ENCODE assay signal across 8 cellular contexts in the genomic region with DNA sequence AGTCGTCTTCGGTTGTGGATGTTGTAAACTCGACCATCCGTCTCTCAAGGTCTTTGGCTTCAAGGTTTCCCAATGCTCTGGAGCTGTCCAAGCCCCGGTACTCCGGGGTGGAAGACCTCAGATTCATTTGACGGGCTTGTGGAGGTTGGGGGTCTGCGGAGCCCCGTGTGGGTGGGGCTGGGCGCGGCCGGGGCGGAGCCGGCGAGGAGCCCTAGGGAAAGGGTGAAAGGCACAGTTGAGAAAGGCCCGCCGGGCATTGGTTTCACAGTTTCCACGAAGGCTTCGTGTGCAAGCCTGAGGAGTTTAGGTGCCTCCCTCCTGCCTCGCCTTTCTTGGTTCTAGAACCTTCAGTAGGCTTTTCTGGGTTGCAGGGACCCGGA. TPM values are rescaled to one million over a fixed set of nuclear protein-coding genes. Genes with fewer than 3 reads are reported as not detected.
DNase-seq lines count a peak whose midpoint lies in the region; ATAC-seq, FAIRE-seq and TF ChIP-seq lines count a peak whose summit lies in the region.

No MANE protein-coding gene starts in this region.

- H4K20me1 ChIP-seq in hepatocyte (ENCODE audit: insufficient read depth, poor library complexity, severe bottlenecking): peaks cover 27% of the 10 kb centered on the region

- intact Hi-C loops in activated B cell treated with CpG ODN at 0.5 μM for 24 hours (cut with micrococcal nuclease): loop anchor here (1.0 to 10.0 kb wide), 8 partner anchors 39 to 755 kb away; a partner anchor contains a TSS

- H3K9me3 Mint-ChIP-seq in activated B cell treated with CpG ODN at 0.5 μM for 24 hours: no peaks in the 10 kb centered on the region

- H3K4me3 ChIP-seq in HAP-1 (peak overlapping the region; percentile 40; the same call in 1 of the 2 replicates), hepatocyte (peak overlapping the region; percentile 28), skeletal muscle tissue (ENCODE audit: low read length in 3 of 3) (peak overlapping the region; percentile 74 to 82 (median 80))

- peak overlapping the region in 1 of 3 donors; percentile 55 for H3K9ac ChIP-seq in skeletal muscle tissue (ENCODE audit: low read depth in 1 of 3, low read length in 3 of 3)

- in situ Hi-C loops in HAP-1 (cut with MboI; ENCODE audit: low sequenced_read_pairs): no loop called here

- H3K27me3 Mint-ChIP-seq in activated B cell treated with CpG ODN at 0.5 μM for 24 hours: peaks cover 2% of the 10 kb centered on the region

- 6% methylated on average over 15 of the region's 21 CpGs for WGBS in hepatocyte (ENCODE audit: low lambda C conversion rate, missing lambda C conversion rate)

- H3K4me1 Mint-ChIP-seq in activated B cell treated with CpG ODN at 0.5 μM for 24 hours: peaks cover 48% of the 10 kb centered on the region

- peak overlapping the region; percentile 27 for H2AFZ ChIP-seq in hepatocyte

- POLR2A ChIA-PET in activated B cell treated with CpG ODN at 0.5 μM for 24 hours (lab: Charles Lee): interaction anchor here (0.8 to 2.6 kb wide), 7 partner anchors 12 to 613 kb away, joined by 3 to 21 read pairs (median 6); a partner anchor contains a TSS

- peaks cover 50% of the 10 kb centered on the region for H3K79me2 ChIP-seq in hepatocyte

- CTCF ChIA-PET in activated B cell treated with CpG ODN at 0.5 μM for 24 hours (lab: Charles Lee): interaction anchor here (0.6 to 1.6 kb wide), 4 partner anchors 36 to 56 kb away, joined by 3 to 8 read pairs (median 4); no protein-coding TSS in a partner anchor

- peak overlapping the region; percentile 91 for H3K27ac Mint-ChIP-seq in activated B cell treated with CpG ODN at 0.5 μM for 24 hours

- H3K4me3 Mint-ChIP-seq in activated B cell treated with CpG ODN at 0.5 μM for 24 hours: peak overlapping the region; percentile 91

- TF ChIP-seq CTCF in activated B cell treated with CpG ODN at 0.5 μM for 24 hours (IDR thresholded peaks at IDR 0.05) (no peak), hepatocyte (IDR thresholded peaks at IDR 0.05; ENCODE audit: poor library complexity) (no peak)

- TF ChIP-seq POLR2A in GM12891 (IDR thresholded peaks at IDR 0.05; ENCODE audit: low read depth, low read length) (no peak), H54 (IDR thresholded peaks at IDR 0.05; ENCODE audit: low read depth, low read length) (no peak)

- H3K4me1 ChIP-seq in HAP-1: peaks cover 23% of the 10 kb centered on the region
- peaks cover 11% of the 10 kb centered on the region for H3K4me1 ChIP-seq in hepatocyte (ENCODE audit: insufficient read depth)
- H3K4me1 ChIP-seq in skeletal muscle tissue (ENCODE audit: control insufficient read depth in 3 of 3, insufficient read depth in 3 of 3, low read length in 3 of 3): peaks cover 24 to 27% (median 25%) of the 10 kb centered on the region in 3 donors

- peak overlapping the region; percentile 78 for H3K4me2 ChIP-seq in hepatocyte

- H3K9me3 ChIP-seq in HAP-1: peaks cover 6% of the 10 kb centered on the region; the same call in 1 of the 2 replicates
- H3K9me3 ChIP-seq in hepatocyte (ENCODE audit: low read depth): no peaks in the 10 kb centered on the region
- H3K9me3 ChIP-seq in skeletal muscle tissue (ENCODE audit: control insufficient read depth in 3 of 3, low read length in 3 of 3): no peaks in the 10 kb centered on the region

- no peak for ATAC-seq in activated B cell treated with CpG ODN at 0.5 μM for 24 hours (ENCODE audit: low read depth)

- no peak for DNase-seq in HAP-1 (ENCODE audit: low spot score in 2 of 2)
- no peak for DNase-seq in activated B cell treated with CpG ODN at 0.5 μM for 24 hours
- no peak for DNase-seq in hepatocyte (ENCODE audit: low spot score)
- DNase-seq in LoVo (ENCODE audit: low spot score): no peak
- DNase-seq in hippocampal formation (lab: John Stamatoyannopoulos, UW): no peak
- DNase-seq in GM12891 (ENCODE audit: insufficient read length, low spot score): no peak
- DNase-seq in H54 (ENCODE audit: insufficient read length, low spot score): no peak

- no peaks in the 10 kb centered on the region for H3K27me3 ChIP-seq in HAP-1 (ENCODE audit: low read depth)
- no peaks in the 10 kb centered on the region for H3K27me3 ChIP-seq in hepatocyte
- no peaks in the 10 kb centered on the region for H3K27me3 ChIP-seq in skeletal muscle tissue (ENCODE audit: control insufficient read depth in 3 of 3, insufficient read depth in 3 of 3, low read length in 3 of 3)

- FAIRE-seq in GM12891 (lab: Jason Lieb, UNC) (no peak), H54 (lab: Jason Lieb, UNC) (no peak)

- H3K36me3 ChIP-seq in HAP-1 (replicated peaks) (no peaks in the 10 kb centered on the region), hepatocyte (replicated peaks; ENCODE audit: insufficient read depth, low read depth) (no peaks in the 10 kb centered on the region), skeletal muscle tissue (ENCODE audit: control insufficient read depth in 3 of 3, insufficient read depth in 3 of 3, low read length in 3 of 3) (no peaks in the 10 kb centered on the region)

- no peaks in the 10 kb centered on the region for H3K9me2 ChIP-seq in hepatocyte (replicated peaks; ENCODE audit: insufficient read depth)

- H3K27ac ChIP-seq in hepatocyte (peak overlapping the region; percentile 92), skeletal muscle tissue (ENCODE audit: low read depth, low read length) (peak overlapping the region; percentile 72)

- H3K36me3 Mint-ChIP-seq in activated B cell treated with CpG ODN at 0.5 μM for 24 hours (ENCODE audit: low read depth): peaks cover 8% of the 10 kb centered on the region

TF ChIP-seq in GM12891, 5 proteins besides CTCF, POLR2A, EP300 and RAD21:
- TF ChIP-seq POLR2AphosphoS5 (IDR thresholded peaks at IDR 0.05; ENCODE audit: low read depth, low read length) (no peak), SPI1 (IDR thresholded peaks at IDR 0.05; ENCODE audit: low read depth, low read length) (no peak), PAX5 (IDR thresholded peaks at IDR 0.05; ENCODE audit: insufficient read depth, low read length, severe bottlenecking) (no peak), TAF1 (IDR thresholded peaks at IDR 0.05; ENCODE audit: low read depth, low read length) (no peak), POU2F2 (IDR thresholded peaks at IDR 0.05; ENCODE audit: low read depth, low read length) (no peak)
TF ChIP-seq in GM12891: peak in this region for 0.

RNA-seq across cellular contexts. Expression of a gene that starts 0.4 kb away (rescaled TPM):
- total RNA-seq in activated B cell treated with CpG ODN at 0.5 μM for 24 hours: 49.9 and 58.3 TPM in 2 replicates
- total RNA-seq in hepatocyte: 35.0 and 39.6 TPM in 2 replicates
- polyA plus RNA-seq in hepatocyte: 10.9 and 11.7 TPM in 2 replicates
- 77.2 TPM for total RNA-seq in skeletal muscle tissue
- polyA plus RNA-seq in GM12891 (2012; ENCODE audit: low read depth, missing spikeins): 4.2 TPM

Comparison
In these comparisons a context has a peak if more than half of its experiments do, and no peak if none do; other contexts are left out.
1. H3K4me3 ChIP-seq: peak in every context shown above with its lines; median percentile 80 in skeletal muscle tissue; 40 in HAP-1; 28 in hepatocyte.